Comparison of ENCODE assay signal across 1 cellular context in the genomic region with DNA sequence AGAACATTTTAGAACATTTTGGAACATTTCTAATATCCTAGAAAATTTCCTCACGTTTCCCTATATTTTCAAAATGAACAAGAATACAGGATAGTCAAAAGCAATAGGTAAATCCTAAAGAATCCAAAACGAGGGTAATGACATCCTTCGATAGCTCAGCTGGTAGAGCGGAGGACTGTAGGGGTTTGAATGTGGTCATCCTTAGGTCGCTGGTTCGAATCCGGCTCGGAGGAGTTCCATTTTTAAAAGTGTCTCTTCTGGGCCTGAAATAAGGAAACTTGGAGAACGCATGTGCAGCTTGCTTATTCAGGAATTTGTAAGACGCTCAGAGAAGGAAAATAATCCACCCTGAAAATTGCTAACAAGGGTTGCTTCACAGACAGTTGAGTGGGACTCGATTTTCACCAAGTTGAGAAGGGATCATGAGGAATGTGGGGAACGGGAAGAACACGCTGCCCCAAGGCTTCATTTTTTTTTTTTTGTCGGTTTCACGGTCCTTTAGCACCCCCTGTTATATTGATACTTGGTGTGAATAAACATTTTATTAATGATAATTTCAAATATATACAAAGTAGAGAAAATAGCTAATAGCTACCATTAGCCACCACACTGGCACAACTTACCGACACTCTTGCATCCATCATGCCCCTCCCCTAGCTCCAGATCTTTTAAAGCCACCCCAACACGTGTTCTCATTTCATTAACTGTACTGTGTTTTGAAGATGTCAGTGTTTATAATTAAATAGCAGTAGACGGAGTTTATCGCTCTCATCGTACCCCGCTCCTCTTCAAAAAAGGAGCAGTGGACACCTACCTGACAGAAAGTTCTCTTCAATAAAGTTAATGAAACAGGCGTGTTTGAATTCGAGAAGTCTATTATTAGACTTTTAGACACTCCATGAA.
TF ChIP-seq lines count a peak whose summit lies in the region.

No MANE protein-coding gene starts in this region.

TF ChIP-seq in K562, 482 proteins besides CTCF, POLR2A, EP300 and RAD21 (continued from another document and continues in another):
- TF ChIP-seq ARID1B (IDR thresholded peaks at IDR 0.05) (no peak; the same call in 1 of the 2 replicates), PCBP2 (IDR thresholded peaks at IDR 0.05; ENCODE audit: low read depth, low read length, poor library complexity, severe bottlenecking) (no peak), SMARCB1 (IDR thresholded peaks at IDR 0.05; ENCODE audit: insufficient read length, low read depth) (no peak), EP400 (IDR thresholded peaks at IDR 0.05) (peak; percentile 49; the same call in 1 of the 2 replicates), ILF3 (IDR thresholded peaks at IDR 0.05; ENCODE audit: borderline replicate concordance) (peak; percentile 77; the same call in 1 of the 2 replicates), USF1 (CRISPR knock-in tag; IDR thresholded peaks at IDR 0.05) (no peak), ZNF398 (CRISPR knock-in tag; IDR thresholded peaks at IDR 0.05) (no peak), NR4A1 (CRISPR knock-in tag; IDR thresholded peaks at IDR 0.05) (no peak), NR4A1 (tag; IDR thresholded peaks at IDR 0.05) (no peak), SUPT5H (IDR thresholded peaks at IDR 0.05) (no peak), TCFL5 (CRISPR knock-in tag; conservative IDR thresholded peaks at IDR 0.05) (no peak), HNRNPUL1 (IDR thresholded peaks at IDR 0.05; ENCODE audit: low read length) (no peak), SRF (CRISPR knock-in tag; IDR thresholded peaks at IDR 0.05) (0 out of 4 replicates have a peak, but pooled peaks of 1 of the 2 experiments have one; percentile 26), STAT5B (CRISPR knock-in tag; IDR thresholded peaks at IDR 0.05) (no peak), SMARCA5 (IDR thresholded peaks at IDR 0.05) (peak; percentile 22; the same call in 1 of the 2 replicates), ZNF764 (CRISPR knock-in tag; IDR thresholded peaks at IDR 0.05; ENCODE audit: low read depth) (peak; percentile 82; the same call in 1 of the 2 replicates), SPI1 (IDR thresholded peaks at IDR 0.05; ENCODE audit: borderline replicate concordance, low read depth, low read length) (no peak), ZBTB40 (IDR thresholded peaks at IDR 0.05) (peak; percentile 80), ZBTB40 (CRISPR knock-in tag; IDR thresholded peaks at IDR 0.05) (no peak), NFRKB (IDR thresholded peaks at IDR 0.05; ENCODE audit: low read depth) (no peak), ZC3H11A (IDR thresholded peaks at IDR 0.05; ENCODE audit: low read depth, low read length) (no peak), ZKSCAN1 (IDR thresholded peaks at IDR 0.05; ENCODE audit: low read depth, low read length) (no peak; the same call in 1 of the 2 replicates), HDGF (IDR thresholded peaks at IDR 0.05) (peak; percentile 17; the same call in 1 of the 2 replicates), RB1 (IDR thresholded peaks at IDR 0.05; ENCODE audit: low read depth) (peak; percentile 70; the same call in 1 of the 2 replicates), MED1 (CRISPR knock-in tag; IDR thresholded peaks at IDR 0.05; ENCODE audit: borderline replicate concordance) (no peak), BRF2 (IDR thresholded peaks at IDR 0.05; ENCODE audit: borderline replicate concordance, insufficient read depth, insufficient read length) (no peak), MYBL2 (IDR thresholded peaks at IDR 0.05; ENCODE audit: low read depth) (no peak), MYBL2 (CRISPR knock-in tag; IDR thresholded peaks at IDR 0.05; ENCODE audit: borderline replicate concordance) (no peak), DPF2 (IDR thresholded peaks at IDR 0.05) (0 out of 2 replicates have a peak, but pooled peaks have one; percentile 28), ZNF354B (CRISPR knock-in tag; IDR thresholded peaks at IDR 0.05) (no peak), SRSF3 (IDR thresholded peaks at IDR 0.05; ENCODE audit: insufficient read depth, low read length) (no peak), RAD51 (IDR thresholded peaks at IDR 0.05; ENCODE audit: borderline replicate concordance, low read depth) (no peak), JUNB (CRISPR knock-in tag; conservative IDR thresholded peaks at IDR 0.05) (no peak), MTF1 (CRISPR knock-in tag; IDR thresholded peaks at IDR 0.05; ENCODE audit: borderline replicate concordance) (no peak), ERF (CRISPR knock-in tag; IDR thresholded peaks at IDR 0.05) (no peak), HDAC6 (IDR thresholded peaks at IDR 0.05; ENCODE audit: low read depth, low read length) (no peak), ZFP1 (CRISPR knock-in tag; IDR thresholded peaks at IDR 0.05) (no peak), ETV5 (CRISPR knock-in tag; IDR thresholded peaks at IDR 0.05; ENCODE audit: low read depth) (no peak), BHLHE40 (IDR thresholded peaks at IDR 0.05; ENCODE audit: low read length) (no peak), ZFP30 (CRISPR knock-in tag; IDR thresholded peaks at IDR 0.05; ENCODE audit: borderline replicate concordance) (no peak)
- TF ChIP-seq, protein P1, sequence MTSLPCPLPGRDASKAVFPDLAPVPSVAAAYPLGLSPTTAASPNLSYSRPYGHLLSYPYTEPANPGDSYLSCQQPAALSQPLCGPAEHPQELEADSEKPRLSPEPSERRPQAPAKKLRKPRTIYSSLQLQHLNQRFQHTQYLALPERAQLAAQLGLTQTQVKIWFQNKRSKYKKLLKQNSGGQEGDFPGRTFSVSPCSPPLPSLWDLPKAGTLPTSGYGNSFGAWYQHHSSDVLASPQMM (CRISPR knock-in tag; IDR thresholded peaks at IDR 0.05): no peak
- TF ChIP-seq, protein P2, sequence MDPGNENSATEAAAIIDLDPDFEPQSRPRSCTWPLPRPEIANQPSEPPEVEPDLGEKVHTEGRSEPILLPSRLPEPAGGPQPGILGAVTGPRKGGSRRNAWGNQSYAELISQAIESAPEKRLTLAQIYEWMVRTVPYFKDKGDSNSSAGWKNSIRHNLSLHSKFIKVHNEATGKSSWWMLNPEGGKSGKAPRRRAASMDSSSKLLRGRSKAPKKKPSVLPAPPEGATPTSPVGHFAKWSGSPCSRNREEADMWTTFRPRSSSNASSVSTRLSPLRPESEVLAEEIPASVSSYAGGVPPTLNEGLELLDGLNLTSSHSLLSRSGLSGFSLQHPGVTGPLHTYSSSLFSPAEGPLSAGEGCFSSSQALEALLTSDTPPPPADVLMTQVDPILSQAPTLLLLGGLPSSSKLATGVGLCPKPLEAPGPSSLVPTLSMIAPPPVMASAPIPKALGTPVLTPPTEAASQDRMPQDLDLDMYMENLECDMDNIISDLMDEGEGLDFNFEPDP (CRISPR knock-in tag; IDR thresholded peaks at IDR 0.05): no peak
- TF ChIP-seq, protein P3, sequence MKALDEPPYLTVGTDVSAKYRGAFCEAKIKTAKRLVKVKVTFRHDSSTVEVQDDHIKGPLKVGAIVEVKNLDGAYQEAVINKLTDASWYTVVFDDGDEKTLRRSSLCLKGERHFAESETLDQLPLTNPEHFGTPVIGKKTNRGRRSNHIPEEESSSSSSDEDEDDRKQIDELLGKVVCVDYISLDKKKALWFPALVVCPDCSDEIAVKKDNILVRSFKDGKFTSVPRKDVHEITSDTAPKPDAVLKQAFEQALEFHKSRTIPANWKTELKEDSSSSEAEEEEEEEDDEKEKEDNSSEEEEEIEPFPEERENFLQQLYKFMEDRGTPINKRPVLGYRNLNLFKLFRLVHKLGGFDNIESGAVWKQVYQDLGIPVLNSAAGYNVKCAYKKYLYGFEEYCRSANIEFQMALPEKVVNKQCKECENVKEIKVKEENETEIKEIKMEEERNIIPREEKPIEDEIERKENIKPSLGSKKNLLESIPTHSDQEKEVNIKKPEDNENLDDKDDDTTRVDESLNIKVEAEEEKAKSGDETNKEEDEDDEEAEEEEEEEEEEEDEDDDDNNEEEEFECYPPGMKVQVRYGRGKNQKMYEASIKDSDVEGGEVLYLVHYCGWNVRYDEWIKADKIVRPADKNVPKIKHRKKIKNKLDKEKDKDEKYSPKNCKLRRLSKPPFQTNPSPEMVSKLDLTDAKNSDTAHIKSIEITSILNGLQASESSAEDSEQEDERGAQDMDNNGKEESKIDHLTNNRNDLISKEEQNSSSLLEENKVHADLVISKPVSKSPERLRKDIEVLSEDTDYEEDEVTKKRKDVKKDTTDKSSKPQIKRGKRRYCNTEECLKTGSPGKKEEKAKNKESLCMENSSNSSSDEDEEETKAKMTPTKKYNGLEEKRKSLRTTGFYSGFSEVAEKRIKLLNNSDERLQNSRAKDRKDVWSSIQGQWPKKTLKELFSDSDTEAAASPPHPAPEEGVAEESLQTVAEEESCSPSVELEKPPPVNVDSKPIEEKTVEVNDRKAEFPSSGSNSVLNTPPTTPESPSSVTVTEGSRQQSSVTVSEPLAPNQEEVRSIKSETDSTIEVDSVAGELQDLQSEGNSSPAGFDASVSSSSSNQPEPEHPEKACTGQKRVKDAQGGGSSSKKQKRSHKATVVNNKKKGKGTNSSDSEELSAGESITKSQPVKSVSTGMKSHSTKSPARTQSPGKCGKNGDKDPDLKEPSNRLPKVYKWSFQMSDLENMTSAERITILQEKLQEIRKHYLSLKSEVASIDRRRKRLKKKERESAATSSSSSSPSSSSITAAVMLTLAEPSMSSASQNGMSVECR (CRISPR knock-in tag; IDR thresholded peaks at IDR 0.05): no peak
